7 cellular contexts compared by ENCODE assay signal in the genomic region with DNA sequence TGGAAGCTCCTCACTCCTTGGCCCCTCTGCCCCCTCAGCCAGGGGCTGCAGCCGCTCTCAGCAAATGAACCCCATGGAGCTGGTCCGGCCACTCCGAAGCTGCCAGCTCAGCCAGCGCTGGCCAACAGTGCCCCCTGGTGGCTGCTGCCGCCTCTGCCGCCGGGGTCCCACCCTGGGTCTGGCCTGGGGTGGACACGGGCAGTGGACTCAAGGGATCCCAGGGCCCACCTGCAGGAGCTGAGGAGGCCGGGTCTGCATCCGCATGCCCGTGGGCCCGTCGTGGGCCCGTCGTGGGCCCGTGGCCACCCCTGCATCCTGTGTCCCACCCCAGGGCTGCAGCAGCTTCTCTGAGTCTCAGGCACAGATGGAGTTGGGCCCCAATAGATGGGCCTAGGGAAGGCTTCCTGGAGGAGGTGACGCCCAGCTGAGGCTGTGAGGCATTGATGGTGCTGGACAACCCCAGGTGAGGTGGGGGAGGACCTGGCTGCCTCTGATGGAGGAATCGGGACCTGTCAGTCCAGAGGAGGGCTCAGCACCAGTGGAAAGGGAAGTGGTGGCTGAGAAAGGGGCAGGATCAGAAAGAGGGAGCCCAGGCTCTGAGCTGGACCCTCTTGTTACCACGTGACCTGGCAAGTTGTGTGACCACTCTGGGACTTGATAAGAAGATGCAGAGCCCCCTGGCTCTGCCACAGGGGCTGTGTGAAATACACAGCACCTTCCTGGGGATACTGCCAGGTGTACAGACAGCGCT.
DNase-seq lines count a peak whose midpoint lies in the region; ATAC-seq and TF ChIP-seq lines count a peak whose summit lies in the region.

No MANE protein-coding gene starts in this region.

- H3K27ac ChIP-seq in thyroid gland: no peak overlapping the region

- intact Hi-C loops in thyroid gland (cut with DNase I): no loop called here

- CTCF ChIA-PET in activated CD8-positive, alpha-beta memory T cell treated with anti-CD3 and anti-CD28 coated beads, Interleukin-2, amount 10 ng/mL, durations not matched to agents 7 days and 5 days (lab: Charles Lee): interaction anchor here (1.0 to 2.6 kb wide), 11 partner anchors 9 to 729 kb away, joined by 3 to 13 read pairs (median 4); no protein-coding TSS in a partner anchor

- H3K27me3 Mint-ChIP-seq in activated CD8-positive, alpha-beta memory T cell treated with anti-CD3 and anti-CD28 coated beads, Interleukin-2, amount 10 ng/mL, durations not matched to agents 7 days and 5 days: peaks cover 5% of the 10 kb centered on the region
- H3K27me3 Mint-ChIP-seq in osteocyte (ENCODE audit: unreplicated experiment): peaks cover 24% of the 10 kb centered on the region

- no peaks in the 10 kb centered on the region for H3K36me3 ChIP-seq in thyroid gland

- DNase-seq in NCI-H1930 (lab: John Stamatoyannopoulos, UW): peak; percentile 43 to 66
- peak; percentile 66 for DNase-seq in activated CD8-positive, alpha-beta memory T cell treated with anti-CD3 and anti-CD28 coated beads, Interleukin-2, amount 10 ng/mL, durations not matched to agents 7 days and 5 days
- no peak for DNase-seq in fibroblast of villous mesenchyme (ENCODE audit: low read depth)
- peak; percentile 94 for DNase-seq in osteocyte (ENCODE audit: extremely low spot score, unreplicated experiment)
- DNase-seq in thyroid gland: peak; percentile 33 to 37

- TF ChIP-seq POLR2A in thyroid gland (IDR thresholded peaks at IDR 0.05): no peak

- no peak overlapping the region for H3K27ac Mint-ChIP-seq in activated CD8-positive, alpha-beta memory T cell treated with anti-CD3 and anti-CD28 coated beads, Interleukin-2, amount 10 ng/mL, durations not matched to agents 7 days and 5 days
- no peak overlapping the region for H3K27ac Mint-ChIP-seq in osteocyte (ENCODE audit: unreplicated experiment)

- no peaks in the 10 kb centered on the region for H3K9me3 Mint-ChIP-seq in activated CD8-positive, alpha-beta memory T cell treated with anti-CD3 and anti-CD28 coated beads, Interleukin-2, amount 10 ng/mL, durations not matched to agents 7 days and 5 days (ENCODE audit: low read depth)
- no peaks in the 10 kb centered on the region for H3K9me3 Mint-ChIP-seq in osteocyte (ENCODE audit: unreplicated experiment)

- no peaks in the 10 kb centered on the region for H3K27me3 ChIP-seq in thyroid gland

- H3K9me3 ChIP-seq in thyroid gland: no peaks in the 10 kb centered on the region

- TF ChIP-seq CTCF in GM12875 (IDR thresholded peaks at IDR 0.05; ENCODE audit: borderline replicate concordance, insufficient read depth, low read depth, low read length): peak; percentile 80
- peak; percentile 12 for TF ChIP-seq CTCF in fibroblast of villous mesenchyme (IDR thresholded peaks at IDR 0.05; ENCODE audit: insufficient read depth, low read depth, low read length)
- peak; percentile 94 for TF ChIP-seq CTCF in osteocyte (IDR thresholded peaks at IDR 0.05)
- TF ChIP-seq CTCF in thyroid gland (IDR thresholded peaks at IDR 0.05): peak; percentile 32 to 78 (median 55)

- H3K4me3 ChIP-seq in GM12875 (ENCODE audit: low read depth, low read length) (no peak overlapping the region), fibroblast of villous mesenchyme (ENCODE audit: low read depth, low read length) (no peak overlapping the region), thyroid gland (replicated peaks in 1 of 3) (no peak overlapping the region)

- peaks cover 0 to 2% of the 10 kb centered on the region in 2 donors for H3K4me1 ChIP-seq in thyroid gland

- H3K4me1 Mint-ChIP-seq in activated CD8-positive, alpha-beta memory T cell treated with anti-CD3 and anti-CD28 coated beads, Interleukin-2, amount 10 ng/mL, durations not matched to agents 7 days and 5 days: no peaks in the 10 kb centered on the region
- H3K4me1 Mint-ChIP-seq in osteocyte (ENCODE audit: unreplicated experiment): no peaks in the 10 kb centered on the region

- WGBS in thyroid gland, 2 donors: 56 to 60% methylated on average over 4 of the region's 20 CpGs

- H3K36me3 Mint-ChIP-seq in activated CD8-positive, alpha-beta memory T cell treated with anti-CD3 and anti-CD28 coated beads, Interleukin-2, amount 10 ng/mL, durations not matched to agents 7 days and 5 days: no peaks in the 10 kb centered on the region
- H3K36me3 Mint-ChIP-seq in osteocyte (ENCODE audit: unreplicated experiment): no peaks in the 10 kb centered on the region

- ATAC-seq in activated CD8-positive, alpha-beta memory T cell treated with anti-CD3 and anti-CD28 coated beads, Interleukin-2, amount 10 ng/mL, durations not matched to agents 7 days and 5 days: no peak
- ATAC-seq in HG03039 (IDR thresholded peaks at IDR 0.05; ENCODE audit: unreplicated experiment): no peak

- no peak overlapping the region for H3K4me3 Mint-ChIP-seq in activated CD8-positive, alpha-beta memory T cell treated with anti-CD3 and anti-CD28 coated beads, Interleukin-2, amount 10 ng/mL, durations not matched to agents 7 days and 5 days
- no peak overlapping the region for H3K4me3 Mint-ChIP-seq in osteocyte (ENCODE audit: unreplicated experiment)

Comparison
In these comparisons a context has a peak if more than half of its experiments do, and no peak if none do; other contexts are left out.
1. CTCF ChIP-seq: peak in every context shown above with its lines; median percentile 94 in osteocyte; 80 in GM12875; 55 in thyroid gland; 12 in fibroblast of villous mesenchyme.